Comparison of ENCODE assay signal across 9 cellular contexts in the genomic region with DNA sequence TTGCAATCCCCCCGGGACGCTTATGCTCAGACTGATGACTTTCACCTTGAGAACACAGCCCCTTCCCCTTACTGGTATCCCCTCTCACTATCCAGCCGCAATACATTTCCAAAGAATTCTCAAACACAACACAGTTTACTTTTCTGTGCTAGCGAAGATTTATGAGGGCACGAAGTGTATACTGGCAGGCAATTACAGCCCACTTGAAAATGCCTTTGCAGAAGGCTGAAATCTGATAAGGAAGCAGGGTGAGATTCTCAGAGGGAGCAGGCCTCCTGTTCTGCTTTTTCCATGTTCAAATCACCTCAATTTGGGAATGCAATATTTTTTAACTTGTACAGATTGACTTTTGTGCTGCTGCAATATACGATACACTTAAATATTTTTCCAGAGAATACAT.
"Had no signal": no experiment of that assay in that cellular context is flagged by ENCODE, and none has a peak within 500 bp of the region (broad histone marks: within the 10 kb centered on the region; RNA-seq: fewer than 3 reads in every experiment).

No MANE protein-coding gene starts in this region.

- H3K27me3 ChIP-seq: esophagus muscularis mucosa, right lobe of liver had no signal

- H3K4me3 ChIP-seq: esophagus muscularis mucosa, psoas muscle, right lobe of liver had no signal

- H3K9me3 ChIP-seq: esophagus muscularis mucosa, psoas muscle, right lobe of liver had no signal

- H3K27ac ChIP-seq: esophagus muscularis mucosa, psoas muscle, right lobe of liver had no signal

- H3K36me3 ChIP-seq: esophagus muscularis mucosa, right lobe of liver had no signal

- H3K4me1 ChIP-seq: esophagus muscularis mucosa, psoas muscle, right lobe of liver had no signal

- DNase-seq: activated CD4-positive, alpha-beta T cell treated with anti-CD3 and anti-CD28 coated beads, Interleukin-2, amount 50 U/mL, for 1 hour; activated CD8-positive, alpha-beta memory T cell treated with anti-CD3 and anti-CD28 coated beads for 24 hours; activated gamma-delta T cell treated with Interleukin-2 at 50 U/mL for 16 hours; activated naive CD8-positive, alpha-beta T cell treated with anti-CD3 and anti-CD28 coated beads for 36 hours; cortex of kidney; effector CD4-positive, alpha-beta T cell; psoas muscle; right lobe of liver had no signal
